1 cellular context compared by ENCODE assay signal in genomic region chr12:113019045-113019444, GRCh38.
TF ChIP-seq lines count a peak whose summit lies in the region.

No MANE protein-coding gene starts in this region.

TF ChIP-seq in HCT116, 20 proteins besides CTCF, POLR2A, EP300 and RAD21:
- TF ChIP-seq SP1 (IDR thresholded peaks at IDR 0.05; ENCODE audit: low read depth) (no peak), JUND (IDR thresholded peaks at IDR 0.05) (no peak), EZH2phosphoT487 (IDR thresholded peaks at IDR 0.05; ENCODE audit: borderline replicate concordance) (no peak), TCF7L2 (IDR thresholded peaks at IDR 0.05; ENCODE audit: borderline replicate concordance, extremely low read depth, insufficient read depth, insufficient read length) (no peak), FOSL1 (IDR thresholded peaks at IDR 0.05; ENCODE audit: low read depth) (no peak), SRF (IDR thresholded peaks at IDR 0.05; ENCODE audit: low read depth) (no peak)
